In the genomic region with DNA sequence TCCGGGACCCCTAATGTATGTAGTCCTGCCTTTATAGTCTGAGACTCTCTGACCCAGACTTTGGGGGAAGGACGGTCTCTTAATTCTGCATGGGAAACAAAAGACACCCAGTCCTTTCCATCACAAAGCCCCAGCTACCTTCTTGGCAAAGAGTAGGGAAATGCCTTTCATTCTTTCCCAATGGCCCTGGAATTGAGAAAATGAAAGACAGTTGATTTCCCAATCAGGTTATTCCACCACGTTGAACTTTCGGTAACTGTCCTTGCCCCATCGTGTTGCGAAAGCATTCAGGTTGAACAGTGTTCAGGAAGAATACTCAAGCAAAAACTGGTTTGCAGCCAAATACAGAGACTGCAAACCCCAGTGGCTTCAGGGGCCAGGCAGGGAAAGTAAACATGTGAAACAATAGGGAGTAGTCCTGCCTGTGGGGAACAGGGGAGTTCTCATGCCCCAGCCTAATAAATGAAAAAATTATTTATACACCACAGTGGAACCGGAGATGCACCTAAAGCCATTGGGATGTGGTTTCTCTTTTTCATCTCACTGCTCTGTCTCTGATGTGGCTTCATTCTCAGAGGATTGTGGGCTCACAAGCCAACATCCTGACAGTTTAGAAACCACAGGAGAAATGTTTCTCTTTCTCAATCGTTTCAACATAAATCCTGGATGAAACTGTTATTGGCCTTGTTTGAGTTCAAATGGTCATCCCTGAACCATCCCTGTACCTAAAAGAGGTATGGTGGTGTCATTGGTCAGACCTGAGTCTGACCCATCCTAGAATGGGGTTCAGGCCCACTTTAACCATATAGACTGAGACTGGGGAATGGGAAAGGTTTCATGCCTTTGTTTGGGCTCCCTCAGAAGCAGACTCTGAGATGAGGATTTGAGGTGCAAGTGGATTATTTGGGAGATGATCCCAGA, we compare ENCODE assay signal across 8 cellular contexts. TPM values are rescaled to one million over a fixed set of nuclear protein-coding genes. Genes with fewer than 3 reads are reported as not detected.
DNase-seq lines count a peak whose midpoint lies in the region; ATAC-seq and TF ChIP-seq lines count a peak whose summit lies in the region.

No MANE protein-coding gene starts in this region.

- no peak overlapping the region for H3K4me3 ChIP-seq in HEK293 (ENCODE audit: low read depth, low read length)

- no peaks in the 10 kb centered on the region for H3K4me1 ChIP-seq in HEK293 (ENCODE audit: control insufficient read depth, insufficient read depth, low read length)

- H3K27ac ChIP-seq in HEK293 (ENCODE audit: extremely low read depth, low read depth, low read length): no peak overlapping the region

- TF ChIP-seq CTCF in HEK293 (tag by site-specific recombination; IDR thresholded peaks at IDR 0.05): no peak

- DNase-seq in ACHN: peak; percentile 15
- DNase-seq in SIG-M5 treated with dmso at 0.1 percent for 504 hours (lab: John Stamatoyannopoulos, UW; ENCODE audit: unreplicated experiment): peak; percentile 100
- peak; percentile 44 for DNase-seq in epidermal melanocyte (ENCODE audit: insufficient read length, low spot score)
- peak; percentile 73 for DNase-seq in myocyte (ENCODE audit: low read depth)
- DNase-seq in cerebellar cortex (ENCODE audit: low spot score): no peak

- CTCF ChIA-PET in HEK293 (lab: Yijun Ruan, JAX): no interaction called here

- no peaks in the 10 kb centered on the region for H3K36me3 ChIP-seq in HEK293 (ENCODE audit: control insufficient read depth in 2 of 2, insufficient read depth in 1 of 2, low read length in 2 of 2)

- POLR2A ChIA-PET in HEK293 (lab: Yijun Ruan, JAX): no interaction called here

- in situ Hi-C loops in ACHN (cut with HindIII; ENCODE audit: low pct_ligation_motif_present, low pct_unique_long_range_greater_than_20kb, low sequenced_read_pairs): no loop called here

- ATAC-seq in GM19328 (IDR thresholded peaks at IDR 0.05; ENCODE audit: unreplicated experiment) (no peak), HG03469 (IDR thresholded peaks at IDR 0.05; ENCODE audit: unreplicated experiment) (no peak)

- H3K9me3 ChIP-seq in HEK293 (ENCODE audit: control insufficient read depth, insufficient read depth, low read depth, low read length): no peaks in the 10 kb centered on the region

TF ChIP-seq in HEK293, 187 proteins besides CTCF, POLR2A, EP300 and RAD21:
- no peak for TF ChIP-seq ZNF677 (tag by site-specific recombination; IDR thresholded peaks at IDR 0.05)
- TF ChIP-seq GLIS2 (tag by site-specific recombination; IDR thresholded peaks at IDR 0.05): no peak
- peak; percentile 70 for TF ChIP-seq ZIC2 (tag by site-specific recombination; IDR thresholded peaks at IDR 0.05)
- no peak for TF ChIP-seq ZNF239 (tag by site-specific recombination; IDR thresholded peaks at IDR 0.05)

RNA-seq across cellular contexts. Expression of gene SLC9A8, which starts 44.2 kb away (rescaled TPM):
- total RNA-seq in myocyte: 8.0 and 9.1 TPM in 2 replicates
- polyA plus RNA-seq in myocyte (2012): 7.1 TPM

RNA-seq across cellular contexts. Expression of gene B4GALT5, which starts 54.8 kb away (rescaled TPM):
- 35.8 and 37.3 TPM in 2 replicates for total RNA-seq in myocyte
- 28.1 TPM for polyA plus RNA-seq in myocyte (2012)
